ENCODE assay signal across 8 cellular contexts in genomic region chr5:151684690-151685361, GRCh38. TPM values are rescaled to one million over a fixed set of nuclear protein-coding genes. Genes with fewer than 3 reads are reported as not detected.
A peak's percentile ranks its signal among the peaks of the same experiment; 100 is the strongest.
DNase-seq lines count a peak whose midpoint lies in the region; ATAC-seq and TF ChIP-seq lines count a peak whose summit lies in the region.

No MANE protein-coding gene starts in this region.

- TF ChIP-seq CTCF in GM10266 (IDR thresholded peaks at IDR 0.05; ENCODE audit: control insufficient read depth, insufficient read depth, low read depth, missing control alignments) = peak; percentile 3
- TF ChIP-seq CTCF in prostate gland (IDR thresholded peaks at IDR 0.05) = no peak

- H3K36me3 ChIP-seq in SK-N-MC (ENCODE audit: insufficient read depth, low read length) = peaks cover 10% of the 10 kb centered on the region
- no peaks in the 10 kb centered on the region for H3K36me3 ChIP-seq in prostate gland
- no peaks in the 10 kb centered on the region for H3K36me3 ChIP-seq in naive thymus-derived CD4-positive, alpha-beta T cell (ENCODE audit: control insufficient read depth in 2 of 3, insufficient read depth in 3 of 3, low read length in 3 of 3)

- 9% methylated on average over 8 of the region's 8 CpGs for WGBS in prostate gland

- peaks cover 29 to 52% (median 38%) of the 10 kb centered on the region in 5 donors for H3K27me3 Mint-ChIP-seq in naive thymus-derived CD4-positive, alpha-beta T cell

- intact Hi-C loops in prostate gland (cut with DNase I) = no loop called here
- intact Hi-C loops in naive thymus-derived CD4-positive, alpha-beta T cell (cut with micrococcal nuclease) = no loop called here

- no peak overlapping the region for H3K27ac Mint-ChIP-seq in naive thymus-derived CD4-positive, alpha-beta T cell

- POLR2A ChIA-PET in naive thymus-derived CD4-positive, alpha-beta T cell (lab: Charles Lee) = no interaction called here

- peak overlapping the region; percentile 95 for H3K4me3 ChIP-seq in SK-N-MC
- peak overlapping the region; percentile 38 to 47 for H3K4me3 ChIP-seq in prostate gland
- no peak overlapping the region for H3K4me3 ChIP-seq in naive thymus-derived CD4-positive, alpha-beta T cell (ENCODE audit: low read length)

- H3K9me3 ChIP-seq in SK-N-MC (ENCODE audit: low read depth, low read length) (no peaks in the 10 kb centered on the region), prostate gland (no peaks in the 10 kb centered on the region)
- H3K9me3 ChIP-seq in naive thymus-derived CD4-positive, alpha-beta T cell (ENCODE audit: control insufficient read depth in 2 of 3, low read length in 3 of 3) = no peaks in the 10 kb centered on the region

- H3K27me3 ChIP-seq in prostate gland (replicated peaks; ENCODE audit: insufficient read depth) = no peaks in the 10 kb centered on the region
- H3K27me3 ChIP-seq in naive thymus-derived CD4-positive, alpha-beta T cell (ENCODE audit: control insufficient read depth in 2 of 2, insufficient read depth in 2 of 2, low read length in 2 of 2) = peaks cover 0 to 4% of the 10 kb centered on the region in 2 donors

- CTCF ChIA-PET in naive thymus-derived CD4-positive, alpha-beta T cell (lab: Charles Lee) = no interaction called here

- H3K4me1 ChIP-seq in prostate gland (replicated peaks) = no peaks in the 10 kb centered on the region
- no peaks in the 10 kb centered on the region for H3K4me1 ChIP-seq in naive thymus-derived CD4-positive, alpha-beta T cell (ENCODE audit: control insufficient read depth in 2 of 2, insufficient read depth in 2 of 2, low read length in 2 of 2)

- no peak for DNase-seq in GM10266 (ENCODE audit: extremely low spot score)
- DNase-seq in SK-N-MC (ENCODE audit: low read depth, low spot score) = peak; percentile 89
- peak; percentile 93 for DNase-seq in glomerular visceral epithelial cell (ENCODE audit: extremely low spot score)
- DNase-seq in prostate gland (ENCODE audit: low spot score) = no peak
- no peak for DNase-seq in naive thymus-derived CD4-positive, alpha-beta T cell

- peak overlapping the region; percentile 28 for H3K9ac ChIP-seq in SK-N-MC (ENCODE audit: insufficient read length)

- ATAC-seq in GM19463 (IDR thresholded peaks at IDR 0.05; ENCODE audit: unreplicated experiment) (no peak), GM18498 (IDR thresholded peaks at IDR 0.05; ENCODE audit: unreplicated experiment) (no peak), GM18861 (IDR thresholded peaks at IDR 0.05; ENCODE audit: unreplicated experiment) (no peak)
- no peak for ATAC-seq in naive thymus-derived CD4-positive, alpha-beta T cell

- no peaks in the 10 kb centered on the region for H3K36me3 Mint-ChIP-seq in naive thymus-derived CD4-positive, alpha-beta T cell

- TF ChIP-seq POLR2A in prostate gland (IDR thresholded peaks at IDR 0.05) = no peak

- no peak overlapping the region for H3K4me3 Mint-ChIP-seq in naive thymus-derived CD4-positive, alpha-beta T cell

- H3K27ac ChIP-seq in SK-N-MC (peak overlapping the region; percentile 94), prostate gland (peak overlapping the region; percentile 80 to 83)
- no peak overlapping the region for H3K27ac ChIP-seq in naive thymus-derived CD4-positive, alpha-beta T cell (ENCODE audit: low read depth, low read length)

- H3K4me1 Mint-ChIP-seq in naive thymus-derived CD4-positive, alpha-beta T cell = peaks cover 0 to 15% (median 13%) of the 10 kb centered on the region in 7 donors

- peaks cover 0 to 2% (median 0%) of the 10 kb centered on the region in 11 donors for H3K9me3 Mint-ChIP-seq in naive thymus-derived CD4-positive, alpha-beta T cell

RNA-seq across cellular contexts. Expression of gene SPARC, which starts 1.9 kb away (rescaled TPM):
- 1,000 to 10,000 TPM in 1 of 2 donors, 100 to 1,000 TPM in 1; 101 to 2,249 TPM for total RNA-seq in prostate gland
- total RNA-seq in naive thymus-derived CD4-positive, alpha-beta T cell = 10 to 100 TPM in 1 of 5 experiments, 1 to 10 TPM in 1, under 1 TPM in 2, not detected in 1; 0.43 to 14.5 (median 1.4) TPM
- polyA plus RNA-seq in naive thymus-derived CD4-positive, alpha-beta T cell = under 1 TPM in 1 of 2 donors, not detected in 1; 0.30 TPM

Comparison
In these comparisons a context has a peak if more than half of its experiments do, and no peak if none do; other contexts are left out.
1. DNase-seq: peak in SK-N-MC (single experiment) and glomerular visceral epithelial cell (single experiment); none in GM10266 (single experiment), prostate gland (single experiment) and naive thymus-derived CD4-positive, alpha-beta T cell (0 of 9).
2. RNA of gene SPARC, which starts 1.9 kb away (total RNA-seq): 101 to 2,249 TPM in prostate gland; 0.43 to 14.5 TPM in naive thymus-derived CD4-positive, alpha-beta T cell; every median in the first group is over 4 times any median in the second.